ENCODE assay signal across 35 cellular contexts in the genomic region with DNA sequence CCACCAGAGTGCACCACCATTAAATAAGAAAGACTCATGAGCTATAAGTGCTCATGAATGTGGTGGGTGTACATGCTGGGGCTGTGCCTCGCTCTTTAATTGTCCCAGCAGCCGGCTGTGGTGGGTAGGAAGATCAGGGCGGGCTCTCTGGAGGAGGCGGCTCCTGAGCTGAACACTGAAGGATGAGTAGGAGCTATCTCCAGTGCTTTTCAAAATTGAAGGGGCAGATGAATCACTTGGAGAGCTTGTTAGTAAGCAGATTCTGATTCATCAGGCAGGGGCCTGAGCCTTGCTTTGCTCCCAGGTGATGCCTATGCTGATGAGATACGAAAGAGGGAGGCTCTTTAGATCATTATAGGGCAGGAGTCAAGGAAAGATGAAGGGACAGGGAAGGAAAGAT. TPM values are rescaled to one million over a fixed set of nuclear protein-coding genes. Genes with fewer than 3 reads are reported as not detected.
DNase-seq lines count a peak whose midpoint lies in the region; ATAC-seq and TF ChIP-seq lines count a peak whose summit lies in the region.
"Had no signal": no experiment of that assay in that cellular context is flagged by ENCODE, and none has a peak within 500 bp of the region (broad histone marks: within the 10 kb centered on the region; RNA-seq: fewer than 3 reads in every experiment).

No MANE protein-coding gene starts in this region.

- peak; percentile 49 for DNase-seq in HFFc6
- peak; percentile 50 for DNase-seq in fibroblast of mammary gland (ENCODE audit: low read depth)
- DNase-seq in naive thymus-derived CD8-positive, alpha-beta T cell = no peak
- no peak for DNase-seq in H4 (ENCODE audit: low spot score)
- no peak for DNase-seq in amygdala (lab: John Stamatoyannopoulos, UW)
- DNase-seq: activated CD4-positive, alpha-beta T cell treated with anti-CD3 and anti-CD28 coated beads for 1 hour; activated CD8-positive, alpha-beta memory T cell treated with anti-CD3 and anti-CD28 coated beads for 24 hours; activated effector memory CD4-positive, alpha-beta T cell treated with anti-CD3 and anti-CD28 coated beads, Interleukin-2, amount 50 U/mL, for 16 hours; activated naive CD8-positive, alpha-beta T cell treated with anti-CD3 and anti-CD28 coated beads for 36 hours; activated T-cell treated with anti-CD3 and anti-CD28 coated beads for 4 hours; Caco-2; colonic mucosa; effector CD8-positive, alpha-beta T cell; KBM-7; left ventricle myocardium inferior; mesendoderm; MM.1S; NCI-H1417; NCI-H2029 treated with DMSO at 0.1 percent for 48 hours; NCI-H526; OCI-M1; right cardiac atrium; Right ventricle myocardium superior; stimulated activated CD4-positive, alpha-beta T cell treated with anti-CD3 and anti-CD28 coated beads, Interleukin-1b, Interleukin-23, amount 100 ng/mL, for 48 hours; stimulated activated naive CD8-positive, alpha-beta T cell treated with anti-CD3 and anti-CD28 coated beads, Interleukin-15, amount 100 ng/mL, for 72 hours; T-helper 2 cell had no signal

- H4K20me1 ChIP-seq in BLaER1 = no peaks in the 10 kb centered on the region

- peak overlapping the region; percentile 88 for H3K4me2 ChIP-seq in BLaER1

- H3K9ac ChIP-seq in BLaER1 = no peak overlapping the region
- H3K9ac ChIP-seq: parathyroid adenoma had no signal

- peaks cover 10% of the 10 kb centered on the region for H3K27me3 Mint-ChIP-seq in HFFc6 (ENCODE audit: insufficient read depth)
- H3K27me3 Mint-ChIP-seq in naive thymus-derived CD8-positive, alpha-beta T cell = peaks cover 3 to 27% (median 21%) of the 10 kb centered on the region in 5 donors

- peaks cover 79% of the 10 kb centered on the region for H3K4me1 ChIP-seq in BLaER1
- H3K4me1 ChIP-seq: ascending aorta, Caco-2, colonic mucosa, vagina had no signal

- H3K36me3 ChIP-seq in BLaER1 = no peaks in the 10 kb centered on the region
- H3K36me3 ChIP-seq: ascending aorta, cardiac muscle cell, colonic mucosa, left ventricle myocardium inferior, thoracic aorta, vagina had no signal

- H3K4me3 ChIP-seq in BLaER1 = no peak overlapping the region
- no peak overlapping the region for H3K4me3 ChIP-seq in fibroblast of mammary gland (ENCODE audit: control insufficient read depth, low read depth, low read length)
- H3K4me3 ChIP-seq: ascending aorta, cardiac muscle cell, colonic mucosa, left ventricle myocardium inferior, thoracic aorta, vagina had no signal

- H3K4me1 Mint-ChIP-seq in HFFc6 (ENCODE audit: low read depth) = peaks cover 20% of the 10 kb centered on the region
- H3K4me1 Mint-ChIP-seq in naive thymus-derived CD8-positive, alpha-beta T cell = peaks cover 0 to 21% (median 4%) of the 10 kb centered on the region in 4 donors
- H3K4me1 Mint-ChIP-seq: stimulated activated naive CD8-positive, alpha-beta T cell treated with anti-CD3 and anti-CD28 coated beads, Interleukin-15, amount 100 ng/mL, for 72 hours had no signal

- POLR2A ChIA-PET in naive thymus-derived CD8-positive, alpha-beta T cell (lab: Charles Lee) = no interaction called here

- peak overlapping the region; percentile 91; the same call in 1 of the 2 replicates for H3K27ac ChIP-seq in BLaER1
- H3K27ac ChIP-seq: ascending aorta, C4-2B, cardiac muscle cell, colonic mucosa, left ventricle myocardium inferior, parathyroid adenoma, thoracic aorta, vagina had no signal

- H3K9me3 ChIP-seq in BLaER1 = no peaks in the 10 kb centered on the region
- H3K9me3 ChIP-seq: ascending aorta, Caco-2, colonic mucosa, left ventricle myocardium inferior, thoracic aorta, vagina had no signal

- H3K27ac Mint-ChIP-seq in HFFc6 = no peak overlapping the region
- no peak overlapping the region for H3K27ac Mint-ChIP-seq in naive thymus-derived CD8-positive, alpha-beta T cell
- H3K27ac Mint-ChIP-seq: activated naive CD8-positive, alpha-beta T cell treated with anti-CD3 and anti-CD28 coated beads for 36 hours had no signal

- ATAC-seq in SK-N-SH treated with all-trans-retinoic acid at 6 μM for 48 hours (no peak), GM21786 (IDR thresholded peaks at IDR 0.05; ENCODE audit: unreplicated experiment) (no peak)
- ATAC-seq in naive thymus-derived CD8-positive, alpha-beta T cell = no peak
- ATAC-seq: right cardiac atrium; stimulated activated naive CD8-positive, alpha-beta T cell treated with anti-CD3 and anti-CD28 coated beads, Interleukin-15, amount 100 ng/mL, for 72 hours had no signal

- H3K36me3 Mint-ChIP-seq in HFFc6 (ENCODE audit: low read depth) = no peaks in the 10 kb centered on the region
- no peaks in the 10 kb centered on the region for H3K36me3 Mint-ChIP-seq in naive thymus-derived CD8-positive, alpha-beta T cell
- H3K36me3 Mint-ChIP-seq: activated naive CD8-positive, alpha-beta T cell treated with anti-CD3 and anti-CD28 coated beads for 36 hours had no signal

- no peaks in the 10 kb centered on the region for H3K9me3 Mint-ChIP-seq in HFFc6
- no peaks in the 10 kb centered on the region for H3K9me3 Mint-ChIP-seq in naive thymus-derived CD8-positive, alpha-beta T cell
- H3K9me3 Mint-ChIP-seq: activated naive CD8-positive, alpha-beta T cell treated with anti-CD3 and anti-CD28 coated beads for 36 hours; stimulated activated naive CD8-positive, alpha-beta T cell treated with anti-CD3 and anti-CD28 coated beads, Interleukin-15, amount 100 ng/mL, for 72 hours had no signal

- no peak overlapping the region for H3K4me3 Mint-ChIP-seq in HFFc6
- no peak overlapping the region for H3K4me3 Mint-ChIP-seq in naive thymus-derived CD8-positive, alpha-beta T cell
- H3K4me3 Mint-ChIP-seq: activated naive CD8-positive, alpha-beta T cell treated with anti-CD3 and anti-CD28 coated beads for 36 hours; stimulated activated naive CD8-positive, alpha-beta T cell treated with anti-CD3 and anti-CD28 coated beads, Interleukin-15, amount 100 ng/mL, for 72 hours had no signal

- TF ChIP-seq CTCF in HFFc6 (IDR thresholded peaks at IDR 0.05) (no peak), fibroblast of mammary gland (conservative IDR thresholded peaks at IDR 0.05; ENCODE audit: control insufficient read depth, insufficient read depth, low read depth, low read length) (no peak)

- no peaks in the 10 kb centered on the region for H3K27me3 ChIP-seq in BLaER1
- H3K27me3 ChIP-seq: ascending aorta, cardiac muscle cell, colonic mucosa, vagina had no signal

TF ChIP-seq in SK-N-SH treated with all-trans-retinoic acid at 6 μM for 48 hours, 23 proteins besides CTCF, POLR2A, EP300 and RAD21:
- no peak for TF ChIP-seq ARNTL (CRISPR knock-in tag; IDR thresholded peaks at IDR 0.05; ENCODE audit: borderline replicate concordance, low read depth)
- peak; percentile 95 for TF ChIP-seq ZFP3 (CRISPR knock-in tag; IDR thresholded peaks at IDR 0.05)
- TF ChIP-seq PATZ1 (CRISPR knock-in tag; IDR thresholded peaks at IDR 0.05; ENCODE audit: borderline replicate concordance) = no peak
- no peak for TF ChIP-seq TOX (CRISPR knock-in tag; IDR thresholded peaks at IDR 0.05; ENCODE audit: borderline replicate concordance)

RNA-seq across cellular contexts. Expression of gene ETS2, which starts 54.1 kb away (rescaled TPM):
- 10 to 100 TPM; 23.2 to 33.3 (median 29.0) TPM for total RNA-seq in HFFc6 (2021; fragmentation: NEBNext Ultra II Directional; extraction: Animal tissue kit (Norgen Biotek cat#: 25700))
- 10 to 100 TPM; 11.5 to 14.8 TPM for total RNA-seq in naive thymus-derived CD8-positive, alpha-beta T cell
- 1 to 10 TPM; 4.7 to 6.6 (median 5.8) TPM for polyA plus RNA-seq in naive thymus-derived CD8-positive, alpha-beta T cell
- 31.3 and 36.1 TPM in 2 replicates for total RNA-seq in H4 (2014; rRNA removed; shearing (Covaris generic))

Comparison
In these comparisons a context has a peak if more than half of its experiments do, and no peak if none do; other contexts are left out.
1. DNase-seq: peak in HFFc6 (single experiment) and fibroblast of mammary gland (single experiment); none in naive thymus-derived CD8-positive, alpha-beta T cell (0 of 10), H4 (single experiment) and amygdala (0 of 56).